ENCODE assay signal across 12 cellular contexts in genomic region chr1:11307837-11308236, GRCh38. TPM values are rescaled to one million over a fixed set of nuclear protein-coding genes. Genes with fewer than 3 reads are reported as not detected.
DNase-seq lines count a peak whose midpoint lies in the region; ATAC-seq and TF ChIP-seq lines count a peak whose summit lies in the region.
"Had no signal": no experiment of that assay in that cellular context is flagged by ENCODE, and none has a peak within 500 bp of the region (broad histone marks: within the 10 kb centered on the region; RNA-seq: fewer than 3 reads in every experiment).

No MANE protein-coding gene starts in this region.

- no peak overlapping the region for H3K4me3 ChIP-seq in cardiac fibroblast (replicated peaks in 1 of 2; ENCODE audit: low read depth in 2 of 2, low read length in 2 of 2)
- H3K4me3 ChIP-seq in osteoblast (ENCODE audit: insufficient read depth, low read length) = no peak overlapping the region

- no peaks in the 10 kb centered on the region for H3K9me3 ChIP-seq in osteoblast (ENCODE audit: low read depth, low read length)

- no peak overlapping the region for H3K27ac ChIP-seq in osteoblast (ENCODE audit: low read depth, low read length)

- H3K4me3 Mint-ChIP-seq in activated CD8-positive, alpha-beta memory T cell treated with anti-CD3 and anti-CD28 coated beads, Interleukin-2, amount 10 ng/mL, durations not matched to agents 7 days and 5 days = no peak overlapping the region
- H3K4me3 Mint-ChIP-seq: CD8-positive, alpha-beta T cell had no signal

- H3K4me1 Mint-ChIP-seq in activated CD8-positive, alpha-beta memory T cell treated with anti-CD3 and anti-CD28 coated beads, Interleukin-2, amount 10 ng/mL, durations not matched to agents 7 days and 5 days = no peaks in the 10 kb centered on the region

- no peak overlapping the region for H3K4me2 ChIP-seq in osteoblast (ENCODE audit: insufficient read depth, low read length)

- peaks cover 6% of the 10 kb centered on the region for H3K27me3 ChIP-seq in osteoblast (ENCODE audit: insufficient read depth, low read length)

- H3K9me3 Mint-ChIP-seq in activated CD8-positive, alpha-beta memory T cell treated with anti-CD3 and anti-CD28 coated beads, Interleukin-2, amount 10 ng/mL, durations not matched to agents 7 days and 5 days (ENCODE audit: low read depth) = no peaks in the 10 kb centered on the region
- H3K9me3 Mint-ChIP-seq: CD8-positive, alpha-beta T cell had no signal

- DNase-seq in EL (peak; percentile 22), NCI-H226 (peak; percentile 36), cardiac fibroblast (ENCODE audit: low read depth in 2 of 2) (peak; percentile 22 to 41), osteoblast (ENCODE audit: insufficient read length, low spot score, missing footprints) (peak; percentile 69), hepatic stellate cell (ENCODE audit: low spot score) (no peak)
- DNase-seq in activated CD8-positive, alpha-beta memory T cell treated with anti-CD3 and anti-CD28 coated beads, Interleukin-2, amount 10 ng/mL, durations not matched to agents 7 days and 5 days = no peak
- DNase-seq: ACHN; CD8-positive, alpha-beta T cell; NCI-H1417 treated with DMSO at 0.1 percent for 48 hours; NCI-H2029 treated with DMSO at 0.1 percent for 48 hours had no signal

- no peaks in the 10 kb centered on the region for H3K36me3 Mint-ChIP-seq in activated CD8-positive, alpha-beta memory T cell treated with anti-CD3 and anti-CD28 coated beads, Interleukin-2, amount 10 ng/mL, durations not matched to agents 7 days and 5 days
- H3K36me3 Mint-ChIP-seq: CD8-positive, alpha-beta T cell had no signal

- H3K4me1 ChIP-seq in osteoblast (ENCODE audit: insufficient read depth, low read length) = no peaks in the 10 kb centered on the region

- CTCF ChIA-PET in activated CD8-positive, alpha-beta memory T cell treated with anti-CD3 and anti-CD28 coated beads, Interleukin-2, amount 10 ng/mL, durations not matched to agents 7 days and 5 days (lab: Charles Lee) = no interaction called here

- no peaks in the 10 kb centered on the region for H3K27me3 Mint-ChIP-seq in activated CD8-positive, alpha-beta memory T cell treated with anti-CD3 and anti-CD28 coated beads, Interleukin-2, amount 10 ng/mL, durations not matched to agents 7 days and 5 days

- H2AFZ ChIP-seq in osteoblast (ENCODE audit: low read length) = no peak overlapping the region

- TF ChIP-seq CTCF in cardiac fibroblast (IDR thresholded peaks at IDR 0.05; ENCODE audit: low read depth, low read length) = no peak
- no peak for TF ChIP-seq CTCF in osteoblast (IDR thresholded peaks at IDR 0.05; ENCODE audit: extremely low read depth, low read depth, low read length)

- H3K27ac Mint-ChIP-seq in activated CD8-positive, alpha-beta memory T cell treated with anti-CD3 and anti-CD28 coated beads, Interleukin-2, amount 10 ng/mL, durations not matched to agents 7 days and 5 days = no peak overlapping the region
- H3K27ac Mint-ChIP-seq: CD8-positive, alpha-beta T cell had no signal

- H4K20me1 ChIP-seq in osteoblast (ENCODE audit: insufficient read depth, low read length) = no peaks in the 10 kb centered on the region

- no peak for ATAC-seq in activated CD8-positive, alpha-beta memory T cell treated with anti-CD3 and anti-CD28 coated beads, Interleukin-2, amount 10 ng/mL, durations not matched to agents 7 days and 5 days
- no peak for ATAC-seq in HG03159 (IDR thresholded peaks at IDR 0.05; ENCODE audit: unreplicated experiment)
- ATAC-seq: CD8-positive, alpha-beta T cell; HepG2 had no signal

- no peaks in the 10 kb centered on the region for H3K36me3 ChIP-seq in osteoblast (ENCODE audit: insufficient read depth, low read length)

- H3K79me2 ChIP-seq in osteoblast (ENCODE audit: insufficient read depth, low read length) = no peaks in the 10 kb centered on the region

RNA-seq across cellular contexts. Expression of gene UBIAD1, which starts 34.8 kb away (rescaled TPM):
- total RNA-seq in osteoblast = 10.5 and 11.8 TPM in 2 replicates
- total RNA-seq in activated CD8-positive, alpha-beta memory T cell treated with anti-CD3 and anti-CD28 coated beads, Interleukin-2, amount 10 ng/mL, durations not matched to agents 7 days and 5 days = 10 to 100 TPM; 21.9 to 25.9 TPM

RNA-seq across cellular contexts. Expression of gene MTOR, which starts 45.5 kb away (rescaled TPM):
- 26.5 and 34.0 TPM in 2 replicates for total RNA-seq in osteoblast
- total RNA-seq in activated CD8-positive, alpha-beta memory T cell treated with anti-CD3 and anti-CD28 coated beads, Interleukin-2, amount 10 ng/mL, durations not matched to agents 7 days and 5 days = 10 to 100 TPM; 50.1 to 52.0 TPM

Comparison
In these comparisons a context has a peak if more than half of its experiments do, and no peak if none do; other contexts are left out.
1. DNase-seq: peak in EL (single experiment), NCI-H226 (single experiment), cardiac fibroblast (2 of 2) and osteoblast (single experiment); none in hepatic stellate cell (single experiment) and activated CD8-positive, alpha-beta memory T cell treated with anti-CD3 and anti-CD28 coated beads, Interleukin-2, amount 10 ng/mL, durations not matched to agents 7 days and 5 days (single experiment).